ENCODE assay signal across 8 cellular contexts in genomic region chr19:3572132-3572854, GRCh38. TPM values are rescaled to one million over a fixed set of nuclear protein-coding genes. Genes with fewer than 3 reads are reported as not detected.
A peak's percentile ranks its signal among the peaks of the same experiment; 100 is the strongest.
DNase-seq lines count a peak whose midpoint lies in the region; ATAC-seq and TF ChIP-seq lines count a peak whose summit lies in the region.

No MANE protein-coding gene starts in this region.

- H3K9me3 Mint-ChIP-seq in activated CD4-positive, alpha-beta T cell treated with anti-CD3 and anti-CD28 coated beads, Interleukin-2, amount 10 ng/mL, durations not matched to agents 7 days and 5 days, result no peaks in the 10 kb centered on the region

- peak overlapping the region; percentile 57 for H3K4me3 ChIP-seq in BJ (ENCODE audit: low read depth, low read length)
- peak overlapping the region; percentile 96 for H3K4me3 ChIP-seq in coronary artery

- CTCF ChIA-PET in BJ (lab: Yijun Ruan, JAX), result interaction anchor here (0.6 kb wide), 1 partner anchor 544 kb away, joined by 3 read pairs; no protein-coding TSS in a partner anchor
- CTCF ChIA-PET in activated CD4-positive, alpha-beta T cell treated with anti-CD3 and anti-CD28 coated beads, Interleukin-2, amount 10 ng/mL, durations not matched to agents 7 days and 5 days (lab: Charles Lee), result no interaction called here

- TF ChIP-seq CTCF in BJ (IDR thresholded peaks at IDR 0.05; ENCODE audit: insufficient read depth, low read depth, low read length) (no peak), coronary artery (IDR thresholded peaks at IDR 0.05) (no peak)

- peaks cover 18% of the 10 kb centered on the region for H3K4me1 Mint-ChIP-seq in activated CD4-positive, alpha-beta T cell treated with anti-CD3 and anti-CD28 coated beads, Interleukin-2, amount 10 ng/mL, durations not matched to agents 7 days and 5 days

- H3K27me3 Mint-ChIP-seq in activated CD4-positive, alpha-beta T cell treated with anti-CD3 and anti-CD28 coated beads, Interleukin-2, amount 10 ng/mL, durations not matched to agents 7 days and 5 days, result no peaks in the 10 kb centered on the region

- H3K36me3 ChIP-seq in BJ (ENCODE audit: control insufficient read depth, insufficient read depth, low read length), result peaks cover 5% of the 10 kb centered on the region

- DNase-seq in BJ (ENCODE audit: low read depth) (peak; percentile 99), NCI-H526 treated with DMSO at 0.1 percent for 48 hours (lab: John Stamatoyannopoulos, UW) (peak; percentile 94), coronary artery (ENCODE audit: low spot score) (peak; percentile 100), left kidney (ENCODE audit: low read depth, low spot score) (peak; percentile 100)
- DNase-seq in activated CD4-positive, alpha-beta T cell treated with anti-CD3 and anti-CD28 coated beads, Interleukin-2, amount 10 ng/mL, durations not matched to agents 7 days and 5 days, result peak; percentile 100
- DNase-seq in stimulated activated CD4-positive, alpha-beta T cell treated with anti-CD3 and anti-CD28 coated beads, Interleukin-1b, Interleukin-23, amount 100 ng/mL, for 4 hours (ENCODE audit: low read depth in 2 of 2), result peak; percentile 97 to 98

- H3K36me3 Mint-ChIP-seq in activated CD4-positive, alpha-beta T cell treated with anti-CD3 and anti-CD28 coated beads, Interleukin-2, amount 10 ng/mL, durations not matched to agents 7 days and 5 days (ENCODE audit: low read depth), result peaks cover 17% of the 10 kb centered on the region

- ATAC-seq in GM19395 (IDR thresholded peaks at IDR 0.05; ENCODE audit: unreplicated experiment), result peak; percentile 89
- peak; percentile 91 for ATAC-seq in HG03521 (IDR thresholded peaks at IDR 0.05; ENCODE audit: unreplicated experiment)

- POLR2A ChIA-PET in BJ (lab: Charles Lee), result no interaction called here
- POLR2A ChIA-PET in activated CD4-positive, alpha-beta T cell treated with anti-CD3 and anti-CD28 coated beads, Interleukin-2, amount 10 ng/mL, durations not matched to agents 7 days and 5 days (lab: Charles Lee), result no interaction called here

- H3K27me3 ChIP-seq in BJ (ENCODE audit: control insufficient read depth, insufficient read depth, low read length), result no peaks in the 10 kb centered on the region

- H3K27ac ChIP-seq in coronary artery, result peak overlapping the region in 1 of 2 donors; percentile 65

- peak overlapping the region; percentile 76 for H3K4me3 Mint-ChIP-seq in activated CD4-positive, alpha-beta T cell treated with anti-CD3 and anti-CD28 coated beads, Interleukin-2, amount 10 ng/mL, durations not matched to agents 7 days and 5 days

- H3K27ac Mint-ChIP-seq in activated CD4-positive, alpha-beta T cell treated with anti-CD3 and anti-CD28 coated beads, Interleukin-2, amount 10 ng/mL, durations not matched to agents 7 days and 5 days, result peak overlapping the region; percentile 51

RNA-seq across cellular contexts. Expression of gene HMG20B, which starts 0.5 kb away (rescaled TPM):
- polyA plus RNA-seq in BJ (2011; rRNA removed), result 39.7 and 54.2 TPM in 2 replicates
- polyA minus RNA-seq in BJ (2011; rRNA and poly(A)+ RNA removed), result 10.2 and 14.9 TPM in 2 replicates
- 10 to 100 TPM; 47.8 to 54.1 TPM for total RNA-seq in activated CD4-positive, alpha-beta T cell treated with anti-CD3 and anti-CD28 coated beads, Interleukin-2, amount 10 ng/mL, durations not matched to agents 7 days and 5 days

RNA-seq across cellular contexts. Expression of gene GIPC3, which starts 13.0 kb away (rescaled TPM):
- polyA plus RNA-seq in BJ (2011; rRNA removed), result 0.36 and 0.63 TPM in 2 replicates
- 0.47 and 0.72 TPM in 2 replicates for polyA minus RNA-seq in BJ (2011; rRNA and poly(A)+ RNA removed)
- under 1 TPM; 0.57 to 0.71 TPM for total RNA-seq in activated CD4-positive, alpha-beta T cell treated with anti-CD3 and anti-CD28 coated beads, Interleukin-2, amount 10 ng/mL, durations not matched to agents 7 days and 5 days

RNA-seq across cellular contexts. Expression of gene MFSD12, which starts 14.9 kb away (rescaled TPM):
- 35.0 and 54.7 TPM in 2 replicates for polyA plus RNA-seq in BJ (2011; rRNA removed)
- polyA minus RNA-seq in BJ (2011; rRNA and poly(A)+ RNA removed), result 41.3 and 58.2 TPM in 2 replicates
- total RNA-seq in activated CD4-positive, alpha-beta T cell treated with anti-CD3 and anti-CD28 coated beads, Interleukin-2, amount 10 ng/mL, durations not matched to agents 7 days and 5 days, result 10 to 100 TPM; 62.1 to 67.6 TPM

RNA-seq across cellular contexts. Expression of gene TEKTIP1, which starts 33.3 kb away (rescaled TPM):
- not detected in 2 replicates for polyA plus RNA-seq in BJ (2011; rRNA removed)
- polyA minus RNA-seq in BJ (2011; rRNA and poly(A)+ RNA removed), result not detected in 2 replicates
- total RNA-seq in activated CD4-positive, alpha-beta T cell treated with anti-CD3 and anti-CD28 coated beads, Interleukin-2, amount 10 ng/mL, durations not matched to agents 7 days and 5 days, result 1 to 10 TPM; 6.5 to 8.7 TPM

RNA-seq across cellular contexts. Expression of gene TBXA2R, which starts 34.4 kb away (rescaled TPM):
- 0.54 and 1.2 TPM in 2 replicates for polyA plus RNA-seq in BJ (2011; rRNA removed)
- 0.62 and 1.00 TPM in 2 replicates for polyA minus RNA-seq in BJ (2011; rRNA and poly(A)+ RNA removed)
- total RNA-seq in activated CD4-positive, alpha-beta T cell treated with anti-CD3 and anti-CD28 coated beads, Interleukin-2, amount 10 ng/mL, durations not matched to agents 7 days and 5 days, result under 1 TPM; 0.92 to 1.00 TPM
